30 cellular contexts compared by ENCODE assay signal in the genomic region with DNA sequence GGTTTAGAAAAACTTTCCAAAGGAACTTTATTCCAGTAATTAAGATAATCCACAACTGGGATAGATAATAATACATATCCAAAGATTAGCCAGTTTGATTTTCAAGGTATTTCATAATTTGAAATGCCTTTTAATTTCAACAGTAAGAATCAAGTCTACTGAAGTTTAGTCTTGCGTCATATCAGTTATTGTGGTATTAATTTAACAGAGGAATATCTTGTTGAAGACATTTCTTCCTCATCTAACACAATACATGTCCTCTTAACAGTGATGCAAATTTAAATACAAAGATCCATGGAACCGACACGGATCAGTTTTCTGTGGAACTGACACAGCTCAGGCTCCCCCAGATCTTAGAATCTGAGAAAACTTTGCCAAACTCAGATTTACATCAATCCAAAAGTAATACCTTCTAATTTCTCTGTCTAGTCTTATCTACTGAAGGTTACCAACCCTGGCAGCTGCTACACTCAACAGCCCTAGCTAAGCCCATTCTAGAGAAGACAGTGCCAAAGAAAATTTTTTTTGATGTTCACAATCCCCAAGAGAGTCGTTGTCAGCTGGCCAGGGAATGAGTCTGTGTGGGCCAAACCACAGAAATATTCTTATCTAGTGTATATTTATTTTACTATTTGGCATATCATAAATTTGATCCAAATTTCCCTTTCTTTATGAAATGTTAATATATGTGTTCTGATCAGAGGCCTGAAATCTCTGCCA.
DNase-seq lines count a peak whose midpoint lies in the region; ATAC-seq, FAIRE-seq and TF ChIP-seq lines count a peak whose summit lies in the region.
"Had no signal": no experiment of that assay in that cellular context is flagged by ENCODE, and none has a peak within 500 bp of the region (broad histone marks: within the 10 kb centered on the region; RNA-seq: fewer than 3 reads in every experiment).

No MANE protein-coding gene starts in this region.

- H3K27ac ChIP-seq in astrocyte (ENCODE audit: low read depth, low read length): no peak overlapping the region
- H3K27ac ChIP-seq: A549, epithelial cell of prostate, HL-60, PC-9 had no signal

- H3K4me3 Mint-ChIP-seq in astrocyte (ENCODE audit: unreplicated experiment): no peak overlapping the region
- H3K4me3 Mint-ChIP-seq in activated naive CD8-positive, alpha-beta T cell treated with anti-CD3 and anti-CD28 coated beads, Interleukin-2, amount 50 U/mL, for 24 hours: no peak overlapping the region
- H3K4me3 Mint-ChIP-seq: activated B cell treated with CpG ODN at 0.5 μM for 24 hours; activated naive CD4-positive, alpha-beta T cell treated with anti-CD3 and anti-CD28 coated beads, Interleukin-2, amount 10 ng/mL, durations not matched to agents 7 days and 5 days; activated T-helper 1 cell treated with anti-CD3 and anti-CD28 coated beads, Interleukin-12 subunit alpha, Interleukin-12 subunit beta, Interleukin-2, Interleukin-4 antibody, amounts not matched to agents 30 ng/mL and 10 ng/mL and 1 ng/mL, durations not matched to agents 14 hours and 24 hours and 36 hours; B cell; CD8-positive, alpha-beta memory T cell; H9; stimulated activated effector memory CD8-positive, alpha-beta T cell treated with anti-CD3 and anti-CD28 coated beads, Interleukin-12 subunit alpha, Interleukin-12 subunit beta, amount 100 ng/mL, for 72 hours had no signal

- no peaks in the 10 kb centered on the region for H3K4me1 Mint-ChIP-seq in astrocyte (ENCODE audit: low read depth, unreplicated experiment)
- H3K4me1 Mint-ChIP-seq in activated naive CD8-positive, alpha-beta T cell treated with anti-CD3 and anti-CD28 coated beads, Interleukin-2, amount 50 U/mL, for 24 hours: no peaks in the 10 kb centered on the region
- H3K4me1 Mint-ChIP-seq: activated B cell treated with CpG ODN at 0.5 μM for 24 hours; activated naive CD4-positive, alpha-beta T cell treated with anti-CD3 and anti-CD28 coated beads, Interleukin-2, amount 10 ng/mL, durations not matched to agents 7 days and 5 days; B cell; CD8-positive, alpha-beta memory T cell; stimulated activated effector memory CD8-positive, alpha-beta T cell treated with anti-CD3 and anti-CD28 coated beads, Interleukin-12 subunit alpha, Interleukin-12 subunit beta, amount 100 ng/mL, for 72 hours had no signal

- H3K27ac Mint-ChIP-seq in astrocyte (ENCODE audit: unreplicated experiment): no peak overlapping the region
- H3K27ac Mint-ChIP-seq in activated naive CD8-positive, alpha-beta T cell treated with anti-CD3 and anti-CD28 coated beads, Interleukin-2, amount 50 U/mL, for 24 hours: no peak overlapping the region
- H3K27ac Mint-ChIP-seq: activated B cell treated with CpG ODN at 0.5 μM for 24 hours; activated naive CD4-positive, alpha-beta T cell treated with anti-CD3 and anti-CD28 coated beads, Interleukin-2, amount 10 ng/mL, durations not matched to agents 7 days and 5 days; activated T-helper 1 cell treated with anti-CD3 and anti-CD28 coated beads, Interleukin-12 subunit alpha, Interleukin-12 subunit beta, Interleukin-2, Interleukin-4 antibody, amounts not matched to agents 30 ng/mL and 10 ng/mL and 1 ng/mL, durations not matched to agents 14 hours and 24 hours and 36 hours; B cell; CD8-positive, alpha-beta memory T cell; H9; progenitor cell of endocrine pancreas; stimulated activated effector memory CD8-positive, alpha-beta T cell treated with anti-CD3 and anti-CD28 coated beads, Interleukin-12 subunit alpha, Interleukin-12 subunit beta, amount 100 ng/mL, for 72 hours had no signal

- H3K4me3 ChIP-seq in astrocyte (ENCODE audit: insufficient read depth, low read depth, low read length): no peak overlapping the region
- H3K4me3 ChIP-seq in fibroblast of pulmonary artery (replicated peaks; ENCODE audit: low read depth, low read length): no peak overlapping the region
- no peak overlapping the region for H3K4me3 ChIP-seq in skeletal muscle satellite cell (ENCODE audit: low read length)
- H3K4me3 ChIP-seq: A549, GM12878, PC-9, smooth muscle cell had no signal

- H3K4me1 ChIP-seq in astrocyte (ENCODE audit: insufficient read depth, low read length): no peaks in the 10 kb centered on the region
- peaks cover 8% of the 10 kb centered on the region for H3K4me1 ChIP-seq in skeletal muscle satellite cell (ENCODE audit: control insufficient read depth, insufficient read depth, low read length)
- H3K4me1 ChIP-seq: A549 had no signal

- H3K36me3 Mint-ChIP-seq in astrocyte (ENCODE audit: low read depth, unreplicated experiment): no peaks in the 10 kb centered on the region
- no peaks in the 10 kb centered on the region for H3K36me3 Mint-ChIP-seq in activated naive CD8-positive, alpha-beta T cell treated with anti-CD3 and anti-CD28 coated beads, Interleukin-2, amount 50 U/mL, for 24 hours (ENCODE audit: low read depth)
- H3K36me3 Mint-ChIP-seq: activated naive CD4-positive, alpha-beta T cell treated with anti-CD3 and anti-CD28 coated beads, Interleukin-2, amount 10 ng/mL, durations not matched to agents 7 days and 5 days; CD8-positive, alpha-beta memory T cell; stimulated activated effector memory CD8-positive, alpha-beta T cell treated with anti-CD3 and anti-CD28 coated beads, Interleukin-12 subunit alpha, Interleukin-12 subunit beta, amount 100 ng/mL, for 72 hours had no signal

- TF ChIP-seq CTCF in astrocyte (IDR thresholded peaks at IDR 0.05; ENCODE audit: insufficient read depth, low read depth, low read length): no peak
- TF ChIP-seq CTCF in fibroblast of pulmonary artery (IDR thresholded peaks at IDR 0.05; ENCODE audit: low read length, missing control alignments): no peak

- ATAC-seq in left ventricle myocardium superior: peak; percentile 57
- ATAC-seq in Right ventricle myocardium superior (ENCODE audit: poor library complexity): no peak
- ATAC-seq in activated naive CD8-positive, alpha-beta T cell treated with anti-CD3 and anti-CD28 coated beads, Interleukin-2, amount 50 U/mL, for 24 hours: no peak
- ATAC-seq in HG03025 (IDR thresholded peaks at IDR 0.05; ENCODE audit: low FRiP score, unreplicated experiment): no peak
- ATAC-seq: A549; GM12878; stimulated activated effector memory CD8-positive, alpha-beta T cell treated with anti-CD3 and anti-CD28 coated beads, Interleukin-12 subunit alpha, Interleukin-12 subunit beta, amount 100 ng/mL, for 72 hours had no signal

- no peaks in the 10 kb centered on the region for H3K27me3 Mint-ChIP-seq in astrocyte (ENCODE audit: low read depth, unreplicated experiment)
- no peaks in the 10 kb centered on the region for H3K27me3 Mint-ChIP-seq in activated naive CD8-positive, alpha-beta T cell treated with anti-CD3 and anti-CD28 coated beads, Interleukin-2, amount 50 U/mL, for 24 hours
- H3K27me3 Mint-ChIP-seq: activated B cell treated with CpG ODN at 0.5 μM for 24 hours; activated naive CD4-positive, alpha-beta T cell treated with anti-CD3 and anti-CD28 coated beads, Interleukin-2, amount 10 ng/mL, durations not matched to agents 7 days and 5 days; B cell; CD8-positive, alpha-beta memory T cell; progenitor cell of endocrine pancreas had no signal

- H3K9me3 ChIP-seq in astrocyte (ENCODE audit: insufficient read depth, low read depth, low read length) (no peaks in the 10 kb centered on the region), skeletal muscle satellite cell (replicated peaks; ENCODE audit: low read length) (no peaks in the 10 kb centered on the region)
- H3K9me3 ChIP-seq: A549 had no signal

- H3K79me2 ChIP-seq in astrocyte (ENCODE audit: insufficient read depth, low read length): no peaks in the 10 kb centered on the region

- intact Hi-C loops in left ventricle myocardium superior (cut with micrococcal nuclease): no loop called here
- intact Hi-C loops in Right ventricle myocardium superior (cut with DNase I): no loop called here

- DNase-seq in left ventricle myocardium superior (no peak), Right ventricle myocardium superior (no peak), astrocyte (ENCODE audit: low read depth) (peak; percentile 57), fibroblast of pulmonary artery (ENCODE audit: low read depth) (peak; percentile 66), cerebellum (ENCODE audit: low spot score) (no peak)
- DNase-seq in activated naive CD8-positive, alpha-beta T cell treated with anti-CD3 and anti-CD28 coated beads, Interleukin-2, amount 50 U/mL, for 24 hours: no peak
- DNase-seq: activated B cell treated with CpG ODN at 0.5 μM for 24 hours; activated naive CD4-positive, alpha-beta T cell treated with anti-CD3 and anti-CD28 coated beads, Interleukin-2, amount 10 ng/mL, durations not matched to agents 7 days and 5 days; aorta; CD8-positive, alpha-beta memory T cell; DMS79; H9; mammary epithelial cell; NCI-H1092 treated with DMSO at 0.1 percent for 48 hours; NCI-H2029 treated with DMSO at 0.1 percent for 48 hours; PC-9; SHP77 treated with DMSO at 0.1 percent for 48 hours; SW 1271 had no signal

- H3K4me2 ChIP-seq in astrocyte (ENCODE audit: low read length) (no peak overlapping the region), skeletal muscle satellite cell (ENCODE audit: low read length) (peak overlapping the region; percentile 33)
- H3K4me2 ChIP-seq: A549, PC-9, smooth muscle cell had no signal

- no peaks in the 10 kb centered on the region for H3K9me3 Mint-ChIP-seq in astrocyte (ENCODE audit: unreplicated experiment)
- H3K9me3 Mint-ChIP-seq in activated naive CD8-positive, alpha-beta T cell treated with anti-CD3 and anti-CD28 coated beads, Interleukin-2, amount 50 U/mL, for 24 hours: no peaks in the 10 kb centered on the region
- H3K9me3 Mint-ChIP-seq: activated B cell treated with CpG ODN at 0.5 μM for 24 hours; activated naive CD4-positive, alpha-beta T cell treated with anti-CD3 and anti-CD28 coated beads, Interleukin-2, amount 10 ng/mL, durations not matched to agents 7 days and 5 days; activated T-helper 1 cell treated with anti-CD3 and anti-CD28 coated beads, Interleukin-12 subunit alpha, Interleukin-12 subunit beta, Interleukin-2, Interleukin-4 antibody, amounts not matched to agents 30 ng/mL and 10 ng/mL and 1 ng/mL, durations not matched to agents 14 hours and 24 hours and 36 hours; H9; stimulated activated effector memory CD8-positive, alpha-beta T cell treated with anti-CD3 and anti-CD28 coated beads, Interleukin-12 subunit alpha, Interleukin-12 subunit beta, amount 100 ng/mL, for 72 hours had no signal

- H3K9ac ChIP-seq in astrocyte (ENCODE audit: low read length) (no peak overlapping the region), skeletal muscle satellite cell (ENCODE audit: low read depth, low read length) (no peak overlapping the region)

- H4K20me1 ChIP-seq in astrocyte (ENCODE audit: insufficient read depth, low read length): no peaks in the 10 kb centered on the region

- no peak for FAIRE-seq in astrocyte (lab: Jason Lieb, UNC)
- FAIRE-seq: A549, GM12878, urothelium cell line had no signal

- peaks cover 3% of the 10 kb centered on the region for H3K27me3 ChIP-seq in astrocyte (ENCODE audit: insufficient read depth, low read length)
- peaks cover 4% of the 10 kb centered on the region for H3K27me3 ChIP-seq in skeletal muscle satellite cell (ENCODE audit: control insufficient read depth, insufficient read depth, low read length)

- H3K36me3 ChIP-seq in astrocyte (ENCODE audit: insufficient read depth, low read length) (no peaks in the 10 kb centered on the region), skeletal muscle satellite cell (ENCODE audit: insufficient read depth, low read length) (no peaks in the 10 kb centered on the region)

- no peak overlapping the region for H2AFZ ChIP-seq in astrocyte (ENCODE audit: low read depth, low read length)
- H2AFZ ChIP-seq: PC-9 had no signal

Comparison
In these comparisons a context has a peak if more than half of its experiments do, and no peak if none do; other contexts are left out.
1. DNase-seq: peak in astrocyte (single experiment) and fibroblast of pulmonary artery (single experiment); none in left ventricle myocardium superior (single experiment), Right ventricle myocardium superior (single experiment), activated naive CD8-positive, alpha-beta T cell treated with anti-CD3 and anti-CD28 coated beads, Interleukin-2, amount 50 U/mL, for 24 hours (single experiment) and cerebellum (single experiment).